ENCODE assay signal across 7 cellular contexts in the genomic region with DNA sequence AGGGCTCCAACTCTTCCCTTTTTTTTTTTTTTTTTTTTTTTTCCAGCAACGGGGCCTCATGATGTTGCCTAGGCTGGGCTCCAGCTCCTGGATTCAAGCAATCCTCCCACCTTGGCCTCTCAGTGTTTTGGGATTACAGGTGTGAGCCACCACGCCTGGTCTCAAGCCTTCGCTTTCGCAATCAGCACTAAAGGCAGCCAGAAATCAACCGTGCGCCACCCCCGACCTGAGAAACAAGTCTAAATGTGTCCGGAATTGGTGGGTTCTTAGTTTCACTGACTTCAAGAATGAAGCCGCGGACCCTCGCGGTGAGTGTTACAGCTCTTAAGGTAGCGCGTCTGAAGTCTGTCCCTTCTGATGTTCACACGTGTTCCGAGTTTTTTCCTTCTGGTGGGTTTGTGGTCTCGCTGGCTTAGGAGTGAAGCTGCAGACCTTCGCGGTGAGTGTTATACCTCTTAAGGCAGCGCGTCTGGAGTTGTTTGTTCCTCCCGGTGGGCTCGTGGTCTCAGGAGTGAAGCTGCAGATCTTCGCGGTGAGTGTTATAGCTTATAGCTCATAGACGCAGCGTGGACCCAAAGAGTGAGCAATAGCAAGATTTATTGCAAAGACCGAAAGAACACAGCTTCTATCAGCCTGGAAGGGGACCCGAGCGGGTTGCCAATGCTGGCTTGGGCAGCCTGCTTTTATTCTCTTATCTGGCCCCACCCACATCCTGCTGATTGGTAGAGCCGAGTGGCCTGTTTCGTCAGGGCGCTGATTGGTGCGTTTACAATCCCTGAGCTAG. TPM values are rescaled to one million over a fixed set of nuclear protein-coding genes. Genes with fewer than 3 reads are reported as not detected.
DNase-seq lines count a peak whose midpoint lies in the region; ATAC-seq and TF ChIP-seq lines count a peak whose summit lies in the region.
"Not testable (repeated sequence)": the region's sequence is repeated elsewhere in the genome, so short reads cannot be mapped to it uniquely, and the experiment has no call there.

No MANE protein-coding gene starts in this region.

- not testable (repeated sequence) for H3K9me3 Mint-ChIP-seq in CD8-positive, alpha-beta T cell; activated CD4-positive, alpha-beta memory T cell treated with anti-CD3 and anti-CD28 coated beads for 36 hours; activated naive CD4-positive, alpha-beta T cell treated with anti-CD3 and anti-CD28 coated beads for 36 hours

- peak in 2 of 3 donors; percentile 25 to 44 for TF ChIP-seq POLR2A in body of pancreas (IDR thresholded peaks at IDR 0.05)

- not testable (repeated sequence) for H3K4ac ChIP-seq in mesenchymal stem cell (ENCODE audit: low read depth in 1 of 2, low read length in 2 of 2)

- H3K36me3 Mint-ChIP-seq in CD8-positive, alpha-beta T cell; activated CD4-positive, alpha-beta memory T cell treated with anti-CD3 and anti-CD28 coated beads for 36 hours; activated naive CD4-positive, alpha-beta T cell treated with anti-CD3 and anti-CD28 coated beads for 36 hours (ENCODE audit: low read depth): not testable (repeated sequence)

- H3K79me1 ChIP-seq in mesenchymal stem cell (replicated peaks; ENCODE audit: low read length, poor library complexity, severe bottlenecking), result not testable (repeated sequence)

- DNase-seq in CD8-positive, alpha-beta T cell; activated naive CD4-positive, alpha-beta T cell treated with anti-CD3 and anti-CD28 coated beads for 36 hours; body of pancreas; mesenchymal stem cell: not testable (repeated sequence)
- peak; percentile 29 for DNase-seq in activated CD4-positive, alpha-beta memory T cell treated with anti-CD3 and anti-CD28 coated beads for 36 hours
- DNase-seq in stimulated activated CD4-positive, alpha-beta T cell treated with anti-CD3 and anti-CD28 coated beads, Interleukin-4, amount 100 ng/mL, for 1 hour, result peak; percentile 27

- H3K23ac ChIP-seq in mesenchymal stem cell (ENCODE audit: low read length in 2 of 2), result not testable (repeated sequence)

- H3K27ac ChIP-seq in CD8-positive, alpha-beta T cell (ENCODE audit: low read depth, low read length); body of pancreas; mesenchymal stem cell (ENCODE audit: low read length, poor library complexity, severe bottlenecking): not testable (repeated sequence)
- H3K27ac ChIP-seq in KOPT-K1 (ENCODE audit: low read depth, low read length, poor library complexity, severe bottlenecking), result peak overlapping the region; percentile 22

- peak overlapping the region; percentile 51 for H3K4me3 ChIP-seq in CD8-positive, alpha-beta T cell (ENCODE audit: low read depth, low read length)
- H3K4me3 ChIP-seq in body of pancreas; mesenchymal stem cell (ENCODE audit: insufficient read depth in 1 of 2, low read depth in 1 of 2, low read length in 2 of 2): not testable (repeated sequence)

- not testable (repeated sequence) for H2BK5ac ChIP-seq in mesenchymal stem cell (ENCODE audit: low read depth, low read length, poor library complexity, severe bottlenecking)

- H3K4me1 Mint-ChIP-seq in CD8-positive, alpha-beta T cell (ENCODE audit: low read depth); activated CD4-positive, alpha-beta memory T cell treated with anti-CD3 and anti-CD28 coated beads for 36 hours (ENCODE audit: low read depth): not testable (repeated sequence)
- H3K4me1 Mint-ChIP-seq in activated naive CD4-positive, alpha-beta T cell treated with anti-CD3 and anti-CD28 coated beads for 36 hours (ENCODE audit: low read depth), result peaks cover 13% of the 10 kb centered on the region

- H2BK120ac ChIP-seq in mesenchymal stem cell (ENCODE audit: low read depth, low read length), result not testable (repeated sequence)

- peak; percentile 42 for ATAC-seq in CD8-positive, alpha-beta T cell
- ATAC-seq in body of pancreas, result not testable (repeated sequence)

- H3K4me1 ChIP-seq in CD8-positive, alpha-beta T cell (ENCODE audit: insufficient read depth, low read length), result not testable (repeated sequence)
- H3K4me1 ChIP-seq in body of pancreas (peaks cover 37% of the 10 kb centered on the region), mesenchymal stem cell (ENCODE audit: control insufficient read depth, insufficient read depth, low read depth, low read length) (peaks cover 22% of the 10 kb centered on the region)

- not testable (repeated sequence) for H4K8ac ChIP-seq in mesenchymal stem cell (ENCODE audit: low read length)

- not testable (repeated sequence) for H4K91ac ChIP-seq in mesenchymal stem cell (ENCODE audit: low read length)

- not testable (repeated sequence) for H3K36me3 ChIP-seq in CD8-positive, alpha-beta T cell (ENCODE audit: insufficient read depth, low read length); KOPT-K1 (ENCODE audit: insufficient read depth, low read length); body of pancreas (replicated peaks in 1 of 2; ENCODE audit: insufficient read depth in 1 of 2, low read depth in 2 of 2); mesenchymal stem cell (ENCODE audit: control insufficient read depth in 1 of 2, insufficient read depth in 2 of 2, low read depth in 1 of 2, low read length in 2 of 2)

- H2AFZ ChIP-seq in mesenchymal stem cell (ENCODE audit: low read depth, low read length), result not testable (repeated sequence)

- intact Hi-C loops in CD8-positive, alpha-beta T cell (cut with DNase I, micrococcal nuclease); activated CD4-positive, alpha-beta memory T cell treated with anti-CD3 and anti-CD28 coated beads for 36 hours (cut with micrococcal nuclease); activated naive CD4-positive, alpha-beta T cell treated with anti-CD3 and anti-CD28 coated beads for 36 hours (cut with micrococcal nuclease); body of pancreas (cut with DNase I): not testable (repeated sequence)

- not testable (repeated sequence) for H3K27me3 Mint-ChIP-seq in CD8-positive, alpha-beta T cell (ENCODE audit: low read depth); activated naive CD4-positive, alpha-beta T cell treated with anti-CD3 and anti-CD28 coated beads for 36 hours (ENCODE audit: low read depth)
- peaks cover 12% of the 10 kb centered on the region for H3K27me3 Mint-ChIP-seq in activated CD4-positive, alpha-beta memory T cell treated with anti-CD3 and anti-CD28 coated beads for 36 hours

- H3K14ac ChIP-seq in mesenchymal stem cell (ENCODE audit: low read length in 2 of 2), result not testable (repeated sequence)

- peak overlapping the region; percentile 85 for H3K4me3 Mint-ChIP-seq in CD8-positive, alpha-beta T cell
- peak overlapping the region; percentile 29 for H3K4me3 Mint-ChIP-seq in activated CD4-positive, alpha-beta memory T cell treated with anti-CD3 and anti-CD28 coated beads for 36 hours
- peak overlapping the region; percentile 74 for H3K4me3 Mint-ChIP-seq in activated naive CD4-positive, alpha-beta T cell treated with anti-CD3 and anti-CD28 coated beads for 36 hours

- not testable (repeated sequence) for H2BK15ac ChIP-seq in mesenchymal stem cell (ENCODE audit: low read depth, poor library complexity, severe bottlenecking)

- not testable (repeated sequence) for H3K9me3 ChIP-seq in CD8-positive, alpha-beta T cell (ENCODE audit: low read length); KOPT-K1 (ENCODE audit: insufficient read depth, low read length, poor library complexity, severe bottlenecking); body of pancreas; mesenchymal stem cell (ENCODE audit: control insufficient read depth, low read length)

- H2AK5ac ChIP-seq in mesenchymal stem cell (ENCODE audit: low read length, severe bottlenecking), result peak overlapping the region; percentile 71

- peak overlapping the region in 1 of 2 experiments; percentile 54 for H2BK12ac ChIP-seq in mesenchymal stem cell (ENCODE audit: low read length in 2 of 2)

- not testable (repeated sequence) for H3K18ac ChIP-seq in mesenchymal stem cell (ENCODE audit: low read depth in 1 of 2, low read length in 2 of 2)

- H3K9ac ChIP-seq in mesenchymal stem cell (ENCODE audit: low read length), result not testable (repeated sequence)

- not testable (repeated sequence) for H3K27me3 ChIP-seq in CD8-positive, alpha-beta T cell (ENCODE audit: insufficient read depth, low read length); body of pancreas; mesenchymal stem cell (ENCODE audit: control insufficient read depth in 1 of 2, insufficient read depth in 1 of 2, low read length in 2 of 2)

- not testable (repeated sequence) for TF ChIP-seq CTCF in CD8-positive, alpha-beta T cell (IDR thresholded peaks at IDR 0.05); body of pancreas (IDR thresholded peaks at IDR 0.05)

- CTCF ChIA-PET in CD8-positive, alpha-beta T cell (lab: Charles Lee), result interaction anchor here (0.9 to 1.4 kb wide), 3 partner anchors 12 to 204 kb away, joined by 3 to 5 read pairs (median 3); no protein-coding TSS in a partner anchor
- CTCF ChIA-PET in activated CD4-positive, alpha-beta memory T cell treated with anti-CD3 and anti-CD28 coated beads for 36 hours (lab: Charles Lee), result interaction anchor here (1.2 to 1.3 kb wide), 2 partner anchors 31 to 144 kb away, joined by 3 read pairs; no protein-coding TSS in a partner anchor
- CTCF ChIA-PET in activated naive CD4-positive, alpha-beta T cell treated with anti-CD3 and anti-CD28 coated beads for 36 hours (lab: Charles Lee), result interaction anchor here (0.5 to 2.6 kb wide), 7 partner anchors 18 to 420 kb away, joined by 3 to 10 read pairs (median 4); no protein-coding TSS in a partner anchor

- 79 to 88% methylated on average over 28 to 34 of the region's 34 CpGs for WGBS in body of pancreas, 2 donors
- WGBS in mesenchymal stem cell, result 95% methylated on average over 30 of the region's 34 CpGs

- H3K4me2 ChIP-seq in mesenchymal stem cell (ENCODE audit: low read length, poor library complexity, severe bottlenecking), result not testable (repeated sequence)

- POLR2A ChIA-PET in CD8-positive, alpha-beta T cell (lab: Charles Lee), result interaction anchor here (1.0 kb wide), 1 partner anchor 26 kb away, joined by 3 read pairs; no protein-coding TSS in a partner anchor
- POLR2A ChIA-PET in activated CD4-positive, alpha-beta memory T cell treated with anti-CD3 and anti-CD28 coated beads for 36 hours (lab: Charles Lee), result interaction anchor here (0.6 kb wide), 1 partner anchor 22 kb away, joined by 4 read pairs; no protein-coding TSS in a partner anchor

- not testable (repeated sequence) for H3K27ac Mint-ChIP-seq in CD8-positive, alpha-beta T cell; activated CD4-positive, alpha-beta memory T cell treated with anti-CD3 and anti-CD28 coated beads for 36 hours
- H3K27ac Mint-ChIP-seq in activated naive CD4-positive, alpha-beta T cell treated with anti-CD3 and anti-CD28 coated beads for 36 hours, result peak overlapping the region; percentile 66

RNA-seq across cellular contexts. Expression of gene BMF, which starts 34.8 kb away (rescaled TPM):
- 10 to 100 TPM in 1 of 2 experiments, 1 to 10 TPM in 1; 9.6 to 11.2 TPM for total RNA-seq in CD8-positive, alpha-beta T cell
- total RNA-seq in activated CD4-positive, alpha-beta memory T cell treated with anti-CD3 and anti-CD28 coated beads for 36 hours, result 1 to 10 TPM; 6.9 to 7.3 TPM
- total RNA-seq in activated naive CD4-positive, alpha-beta T cell treated with anti-CD3 and anti-CD28 coated beads for 36 hours, result 10 to 100 TPM in 1 of 2 experiments, 1 to 10 TPM in 1; 9.4 to 10.3 TPM
- 10 to 100 TPM in 1 of 2 donors, 1 to 10 TPM in 1; 4.3 to 16.1 TPM for total RNA-seq in body of pancreas
- 18.5 TPM for polyA plus RNA-seq in mesenchymal stem cell (2013, experiment 1 of 2)
- polyA plus RNA-seq in mesenchymal stem cell (2013, experiment 2 of 2), result 17.8 TPM

RNA-seq across cellular contexts. Expression of gene SRP14, which starts 34.9 kb away (rescaled TPM):
- 100 to 1,000 TPM; 133 to 135 TPM for total RNA-seq in CD8-positive, alpha-beta T cell
- total RNA-seq in activated CD4-positive, alpha-beta memory T cell treated with anti-CD3 and anti-CD28 coated beads for 36 hours, result 100 to 1,000 TPM; 168 to 170 TPM
- 100 to 1,000 TPM; 185 to 198 TPM for total RNA-seq in activated naive CD4-positive, alpha-beta T cell treated with anti-CD3 and anti-CD28 coated beads for 36 hours
- total RNA-seq in body of pancreas, result 100 to 1,000 TPM; 122 to 209 TPM
- polyA plus RNA-seq in mesenchymal stem cell (2013, experiment 1 of 2), result 684 TPM
- 720 TPM for polyA plus RNA-seq in mesenchymal stem cell (2013, experiment 2 of 2)

Comparison
In these comparisons a context has a peak if more than half of its experiments do, and no peak if none do; other contexts are left out.
1. H3K4me3 Mint-ChIP-seq: peak in every context shown above with its lines; median percentile 85 in CD8-positive, alpha-beta T cell; 74 in activated naive CD4-positive, alpha-beta T cell treated with anti-CD3 and anti-CD28 coated beads for 36 hours; 29 in activated CD4-positive, alpha-beta memory T cell treated with anti-CD3 and anti-CD28 coated beads for 36 hours.